ENCODE assay signal across 8 cellular contexts in the genomic region with DNA sequence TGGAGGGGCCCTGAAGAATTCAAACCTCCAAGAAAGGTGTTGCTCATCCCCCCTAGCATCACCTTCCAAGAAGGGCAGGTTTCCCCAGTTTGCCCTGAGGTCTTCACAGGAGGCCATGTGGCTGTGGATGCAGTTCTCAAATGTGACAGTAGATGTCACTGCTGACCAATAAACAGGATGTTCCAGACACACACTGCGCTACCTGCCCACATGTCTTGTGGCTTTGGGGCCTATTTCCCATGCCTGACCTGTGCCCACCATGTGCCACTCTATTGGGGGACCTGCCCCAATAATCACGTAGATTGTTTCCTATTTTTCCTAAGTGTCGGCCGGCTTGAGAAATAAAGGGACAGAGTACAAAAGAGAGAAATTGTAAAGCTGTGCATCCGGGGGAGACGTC. TPM values are rescaled to one million over a fixed set of nuclear protein-coding genes. Genes with fewer than 3 reads are reported as not detected.
A peak's percentile ranks its signal among the peaks of the same experiment; 100 is the strongest.
DNase-seq lines count a peak whose midpoint lies in the region; ATAC-seq and TF ChIP-seq lines count a peak whose summit lies in the region.

No MANE protein-coding gene starts in this region.

- POLR2A ChIA-PET in naive thymus-derived CD8-positive, alpha-beta T cell (lab: Charles Lee) = no interaction called here

- H3K27me3 Mint-ChIP-seq in naive thymus-derived CD8-positive, alpha-beta T cell = peaks cover 0 to 2% (median 0%) of the 10 kb centered on the region in 5 donors

- no peaks in the 10 kb centered on the region for H3K9me3 Mint-ChIP-seq in naive thymus-derived CD8-positive, alpha-beta T cell

- DNase-seq in NCI-H2171 (lab: John Stamatoyannopoulos, UW) (peak; percentile 46), astrocyte of the hippocampus (ENCODE audit: low read depth, low spot score) (peak; percentile 37), erythroblast (lab: John Stamatoyannopoulos, UW) (no peak), HCEC 1CT (no peak), occipital lobe (lab: John Stamatoyannopoulos, UW) (no peak), 8988T (no peak)
- peak in 6 of 10 donors; percentile 25 to 77 (median 60) for DNase-seq in naive thymus-derived CD8-positive, alpha-beta T cell

- H3K4me1 Mint-ChIP-seq in naive thymus-derived CD8-positive, alpha-beta T cell = peaks cover 2 to 5% (median 3%) of the 10 kb centered on the region in 4 donors

- H3K36me3 Mint-ChIP-seq in naive thymus-derived CD8-positive, alpha-beta T cell = no peaks in the 10 kb centered on the region

- TF ChIP-seq POLR2A in erythroblast (IDR thresholded peaks at IDR 0.05; ENCODE audit: low read length) = no peak

- peak overlapping the region in 1 of 10 donors; percentile 18 for H3K27ac Mint-ChIP-seq in naive thymus-derived CD8-positive, alpha-beta T cell

- peak; percentile 50 for ATAC-seq in GM18909 (IDR thresholded peaks at IDR 0.05; ENCODE audit: poor library complexity, unreplicated experiment)
- peak in 1 of 2 donors; percentile 94 for ATAC-seq in naive thymus-derived CD8-positive, alpha-beta T cell

- H3K4me3 Mint-ChIP-seq in naive thymus-derived CD8-positive, alpha-beta T cell = no peak overlapping the region

RNA-seq across cellular contexts. Expression of a gene that starts 4.5 kb away (rescaled TPM):
- total RNA-seq in naive thymus-derived CD8-positive, alpha-beta T cell = not detected
- polyA plus RNA-seq in naive thymus-derived CD8-positive, alpha-beta T cell = not detected
- total RNA-seq in occipital lobe = not detected

RNA-seq across cellular contexts. Expression of a gene that starts 10.2 kb away (rescaled TPM):
- total RNA-seq in naive thymus-derived CD8-positive, alpha-beta T cell = 100 to 1,000 TPM in 1 of 2 experiments, 10 to 100 TPM in 1; 92.7 to 108 TPM
- 100 to 1,000 TPM; 111 to 152 (median 133) TPM for polyA plus RNA-seq in naive thymus-derived CD8-positive, alpha-beta T cell
- 68.6 TPM for total RNA-seq in occipital lobe

RNA-seq across cellular contexts. Expression of a gene that starts 17.7 kb away (rescaled TPM):
- not detected for total RNA-seq in naive thymus-derived CD8-positive, alpha-beta T cell
- 1 to 10 TPM in 2 of 3 donors, under 1 TPM in 1; 0.58 to 1.6 (median 1.3) TPM for polyA plus RNA-seq in naive thymus-derived CD8-positive, alpha-beta T cell
- 3.1 TPM for total RNA-seq in occipital lobe

RNA-seq across cellular contexts. Expression of a gene that starts 20.8 kb away (rescaled TPM):
- total RNA-seq in naive thymus-derived CD8-positive, alpha-beta T cell = not detected
- not detected for polyA plus RNA-seq in naive thymus-derived CD8-positive, alpha-beta T cell
- not detected for total RNA-seq in occipital lobe

RNA-seq across cellular contexts. Expression of a gene that starts 23.4 kb away (rescaled TPM):
- total RNA-seq in naive thymus-derived CD8-positive, alpha-beta T cell = not detected
- polyA plus RNA-seq in naive thymus-derived CD8-positive, alpha-beta T cell = not detected
- total RNA-seq in occipital lobe = 4.1 TPM

Comparison
In these comparisons a context has a peak if more than half of its experiments do, and no peak if none do; other contexts are left out.
1. DNase-seq: peak in NCI-H2171 (single experiment), astrocyte of the hippocampus (single experiment) and naive thymus-derived CD8-positive, alpha-beta T cell (6 of 10); none in erythroblast (0 of 2), HCEC 1CT (single experiment), occipital lobe (single experiment) and 8988T (single experiment).